Comparison of ENCODE assay signal across 1 cellular context in the genomic region with DNA sequence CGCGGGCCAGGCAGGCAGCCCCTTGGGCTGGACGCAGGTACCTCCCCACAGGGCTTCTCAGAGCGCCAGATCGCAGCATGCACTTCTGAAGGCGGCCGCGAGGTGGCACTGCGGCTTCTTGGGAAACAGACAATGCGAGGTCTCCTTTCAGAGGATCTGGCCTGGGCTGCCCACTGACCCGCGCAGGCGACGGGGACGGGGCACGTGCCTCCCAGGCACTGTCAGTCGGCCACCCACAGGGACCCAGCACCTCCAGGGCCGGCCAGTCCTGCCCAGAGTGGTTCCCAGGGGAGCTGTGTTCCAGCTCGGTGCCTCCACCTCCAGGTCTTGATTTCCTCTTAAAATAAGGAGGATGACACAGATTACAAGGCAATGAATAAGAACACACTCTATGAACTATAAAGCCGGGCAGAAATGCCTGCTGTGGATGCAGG.
TF ChIP-seq lines count a peak whose summit lies in the region.

No MANE protein-coding gene starts in this region.

TF ChIP-seq in GM12878, 131 proteins besides CTCF, POLR2A, EP300 and RAD21 (continued from another document):
- TF ChIP-seq, protein P1, sequence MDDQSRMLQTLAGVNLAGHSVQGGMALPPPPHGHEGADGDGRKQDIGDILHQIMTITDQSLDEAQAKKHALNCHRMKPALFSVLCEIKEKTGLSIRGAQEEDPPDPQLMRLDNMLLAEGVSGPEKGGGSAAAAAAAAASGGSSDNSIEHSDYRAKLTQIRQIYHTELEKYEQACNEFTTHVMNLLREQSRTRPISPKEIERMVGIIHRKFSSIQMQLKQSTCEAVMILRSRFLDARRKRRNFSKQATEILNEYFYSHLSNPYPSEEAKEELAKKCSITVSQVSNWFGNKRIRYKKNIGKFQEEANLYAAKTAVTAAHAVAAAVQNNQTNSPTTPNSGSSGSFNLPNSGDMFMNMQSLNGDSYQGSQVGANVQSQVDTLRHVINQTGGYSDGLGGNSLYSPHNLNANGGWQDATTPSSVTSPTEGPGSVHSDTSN (IDR thresholded peaks at IDR 0.05; ENCODE audit: insufficient replicate concordance, low read depth, low read length) = no peak
- TF ChIP-seq MTA2 (IDR thresholded peaks at IDR 0.05; ENCODE audit: low read depth) (no peak), RFX5 (IDR thresholded peaks at IDR 0.05; ENCODE audit: low read depth, low read length) (no peak), SREBF2 (IDR thresholded peaks at IDR 0.05; ENCODE audit: low read length) (no peak), GABPA (IDR thresholded peaks at IDR 0.05; ENCODE audit: low read depth) (no peak), JUNB (IDR thresholded peaks at IDR 0.05) (no peak), ZBED1 (IDR thresholded peaks at IDR 0.05; ENCODE audit: borderline replicate concordance) (no peak), MYC (IDR thresholded peaks at IDR 0.05; ENCODE audit: insufficient read depth, insufficient read length, insufficient replicate concordance, low read length, severe bottlenecking) (no peak), MYB (IDR thresholded peaks at IDR 0.05; ENCODE audit: borderline replicate concordance, low read depth, low read length) (0 out of 2 replicates have a peak, but pooled peaks have one; percentile 17), BHLHE40 (IDR thresholded peaks at IDR 0.05; ENCODE audit: borderline replicate concordance in 1 of 2, low read depth in 2 of 2, low read length in 1 of 2) (peak; percentile 56 to 89), SPI1 (IDR thresholded peaks at IDR 0.05; ENCODE audit: borderline replicate concordance, insufficient read depth, low read depth, low read length) (no peak), PAX5 (IDR thresholded peaks at IDR 0.05; ENCODE audit: borderline replicate concordance, low read depth, low read length) (no peak), LARP7 (IDR thresholded peaks at IDR 0.05) (0 out of 2 replicates have a peak, but pooled peaks have one; percentile 52), SMC3 (IDR thresholded peaks at IDR 0.05; ENCODE audit: borderline replicate concordance, low read length) (peak; percentile 73), STAT1 (conservative IDR thresholded peaks at IDR 0.05) (no peak), BACH1 (IDR thresholded peaks at IDR 0.05; ENCODE audit: borderline replicate concordance) (0 out of 2 replicates have a peak, but pooled peaks have one; percentile 31), YY1 (IDR thresholded peaks at IDR 0.05; ENCODE audit: low read depth, low read length) (peak; percentile 59; the same call in 1 of the 2 replicates), MXI1 (IDR thresholded peaks at IDR 0.05; ENCODE audit: low read depth, low read length) (no peak), RELA (IDR thresholded peaks at IDR 0.05; ENCODE audit: borderline replicate concordance, partially characterized antibody) (peak; percentile 42), IRF4 (IDR thresholded peaks at IDR 0.05; ENCODE audit: low read depth, low read length) (no peak), IKZF1 (conservative IDR thresholded peaks at IDR 0.05) (peak; percentile 41; the same call in 1 of the 2 replicates), RAD51 (IDR thresholded peaks at IDR 0.05) (no peak), SRF (IDR thresholded peaks at IDR 0.05; ENCODE audit: low read depth in 2 of 2, low read length in 2 of 2) (no peak), NBN (IDR thresholded peaks at IDR 0.05) (no peak), CBFB (IDR thresholded peaks at IDR 0.05; ENCODE audit: low read depth) (no peak), NFYA (IDR thresholded peaks at IDR 0.05; ENCODE audit: borderline replicate concordance, low read depth, low read length) (no peak), MEF2B (IDR thresholded peaks at IDR 0.05; ENCODE audit: partially characterized antibody, poor library complexity, severe bottlenecking) (peak; percentile 34), MTA3 (IDR thresholded peaks at IDR 0.05; ENCODE audit: borderline replicate concordance, low read length) (no peak), FOS (IDR thresholded peaks at IDR 0.05; ENCODE audit: borderline replicate concordance, extremely low read depth, insufficient read length) (no peak), ZZZ3 (IDR thresholded peaks at IDR 0.05; ENCODE audit: control insufficient read depth, insufficient read length, low read depth) (no peak), KLF5 (IDR thresholded peaks at IDR 0.05; ENCODE audit: partially characterized antibody) (no peak), RBBP5 (conservative IDR thresholded peaks at IDR 0.05) (no peak), MEF2A (IDR thresholded peaks at IDR 0.05; ENCODE audit: insufficient read depth, low read depth, low read length) (no peak), IKZF2 (IDR thresholded peaks at IDR 0.05) (no peak), ZNF207 (IDR thresholded peaks at IDR 0.05; ENCODE audit: borderline replicate concordance) (0 out of 2 replicates have a peak, but pooled peaks have one; percentile 1), TCF7 (IDR thresholded peaks at IDR 0.05; ENCODE audit: borderline replicate concordance) (no peak), PAX8 (IDR thresholded peaks at IDR 0.05) (no peak)
- TF ChIP-seq, protein P2, sequence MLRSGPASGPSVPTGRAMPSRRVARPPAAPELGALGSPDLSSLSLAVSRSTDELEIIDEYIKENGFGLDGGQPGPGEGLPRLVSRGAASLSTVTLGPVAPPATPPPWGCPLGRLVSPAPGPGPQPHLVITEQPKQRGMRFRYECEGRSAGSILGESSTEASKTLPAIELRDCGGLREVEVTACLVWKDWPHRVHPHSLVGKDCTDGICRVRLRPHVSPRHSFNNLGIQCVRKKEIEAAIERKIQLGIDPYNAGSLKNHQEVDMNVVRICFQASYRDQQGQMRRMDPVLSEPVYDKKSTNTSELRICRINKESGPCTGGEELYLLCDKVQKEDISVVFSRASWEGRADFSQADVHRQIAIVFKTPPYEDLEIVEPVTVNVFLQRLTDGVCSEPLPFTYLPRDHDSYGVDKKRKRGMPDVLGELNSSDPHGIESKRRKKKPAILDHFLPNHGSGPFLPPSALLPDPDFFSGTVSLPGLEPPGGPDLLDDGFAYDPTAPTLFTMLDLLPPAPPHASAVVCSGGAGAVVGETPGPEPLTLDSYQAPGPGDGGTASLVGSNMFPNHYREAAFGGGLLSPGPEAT (IDR thresholded peaks at IDR 0.05; ENCODE audit: low read depth) = no peak
- TF ChIP-seq, protein P3, sequence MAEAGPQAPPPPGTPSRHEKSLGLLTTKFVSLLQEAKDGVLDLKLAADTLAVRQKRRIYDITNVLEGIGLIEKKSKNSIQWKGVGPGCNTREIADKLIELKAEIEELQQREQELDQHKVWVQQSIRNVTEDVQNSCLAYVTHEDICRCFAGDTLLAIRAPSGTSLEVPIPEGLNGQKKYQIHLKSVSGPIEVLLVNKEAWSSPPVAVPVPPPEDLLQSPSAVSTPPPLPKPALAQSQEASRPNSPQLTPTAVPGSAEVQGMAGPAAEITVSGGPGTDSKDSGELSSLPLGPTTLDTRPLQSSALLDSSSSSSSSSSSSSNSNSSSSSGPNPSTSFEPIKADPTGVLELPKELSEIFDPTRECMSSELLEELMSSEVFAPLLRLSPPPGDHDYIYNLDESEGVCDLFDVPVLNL (IDR thresholded peaks at IDR 0.05; ENCODE audit: low read depth, low read length) = no peak
- TF ChIP-seq, protein P4, sequence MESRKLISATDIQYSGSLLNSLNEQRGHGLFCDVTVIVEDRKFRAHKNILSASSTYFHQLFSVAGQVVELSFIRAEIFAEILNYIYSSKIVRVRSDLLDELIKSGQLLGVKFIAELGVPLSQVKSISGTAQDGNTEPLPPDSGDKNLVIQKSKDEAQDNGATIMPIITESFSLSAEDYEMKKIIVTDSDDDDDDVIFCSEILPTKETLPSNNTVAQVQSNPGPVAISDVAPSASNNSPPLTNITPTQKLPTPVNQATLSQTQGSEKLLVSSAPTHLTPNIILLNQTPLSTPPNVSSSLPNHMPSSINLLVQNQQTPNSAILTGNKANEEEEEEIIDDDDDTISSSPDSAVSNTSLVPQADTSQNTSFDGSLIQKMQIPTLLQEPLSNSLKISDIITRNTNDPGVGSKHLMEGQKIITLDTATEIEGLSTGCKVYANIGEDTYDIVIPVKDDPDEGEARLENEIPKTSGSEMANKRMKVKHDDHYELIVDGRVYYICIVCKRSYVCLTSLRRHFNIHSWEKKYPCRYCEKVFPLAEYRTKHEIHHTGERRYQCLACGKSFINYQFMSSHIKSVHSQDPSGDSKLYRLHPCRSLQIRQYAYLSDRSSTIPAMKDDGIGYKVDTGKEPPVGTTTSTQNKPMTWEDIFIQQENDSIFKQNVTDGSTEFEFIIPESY (IDR thresholded peaks at IDR 0.05) = no peak
- TF ChIP-seq, protein P5, sequence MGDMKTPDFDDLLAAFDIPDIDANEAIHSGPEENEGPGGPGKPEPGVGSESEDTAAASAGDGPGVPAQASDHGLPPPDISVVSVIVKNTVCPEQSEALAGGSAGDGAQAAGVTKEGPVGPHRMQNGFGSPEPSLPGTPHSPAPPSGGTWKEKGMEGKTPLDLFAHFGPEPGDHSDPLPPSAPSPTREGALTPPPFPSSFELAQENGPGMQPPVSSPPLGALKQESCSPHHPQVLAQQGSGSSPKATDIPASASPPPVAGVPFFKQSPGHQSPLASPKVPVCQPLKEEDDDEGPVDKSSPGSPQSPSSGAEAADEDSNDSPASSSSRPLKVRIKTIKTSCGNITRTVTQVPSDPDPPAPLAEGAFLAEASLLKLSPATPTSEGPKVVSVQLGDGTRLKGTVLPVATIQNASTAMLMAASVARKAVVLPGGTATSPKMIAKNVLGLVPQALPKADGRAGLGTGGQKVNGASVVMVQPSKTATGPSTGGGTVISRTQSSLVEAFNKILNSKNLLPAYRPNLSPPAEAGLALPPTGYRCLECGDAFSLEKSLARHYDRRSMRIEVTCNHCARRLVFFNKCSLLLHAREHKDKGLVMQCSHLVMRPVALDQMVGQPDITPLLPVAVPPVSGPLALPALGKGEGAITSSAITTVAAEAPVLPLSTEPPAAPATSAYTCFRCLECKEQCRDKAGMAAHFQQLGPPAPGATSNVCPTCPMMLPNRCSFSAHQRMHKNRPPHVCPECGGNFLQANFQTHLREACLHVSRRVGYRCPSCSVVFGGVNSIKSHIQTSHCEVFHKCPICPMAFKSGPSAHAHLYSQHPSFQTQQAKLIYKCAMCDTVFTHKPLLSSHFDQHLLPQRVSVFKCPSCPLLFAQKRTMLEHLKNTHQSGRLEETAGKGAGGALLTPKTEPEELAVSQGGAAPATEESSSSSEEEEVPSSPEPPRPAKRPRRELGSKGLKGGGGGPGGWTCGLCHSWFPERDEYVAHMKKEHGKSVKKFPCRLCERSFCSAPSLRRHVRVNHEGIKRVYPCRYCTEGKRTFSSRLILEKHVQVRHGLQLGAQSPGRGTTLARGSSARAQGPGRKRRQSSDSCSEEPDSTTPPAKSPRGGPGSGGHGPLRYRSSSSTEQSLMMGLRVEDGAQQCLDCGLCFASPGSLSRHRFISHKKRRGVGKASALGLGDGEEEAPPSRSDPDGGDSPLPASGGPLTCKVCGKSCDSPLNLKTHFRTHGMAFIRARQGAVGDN (IDR thresholded peaks at IDR 0.05) = no peak
- TF ChIP-seq, protein P6, sequence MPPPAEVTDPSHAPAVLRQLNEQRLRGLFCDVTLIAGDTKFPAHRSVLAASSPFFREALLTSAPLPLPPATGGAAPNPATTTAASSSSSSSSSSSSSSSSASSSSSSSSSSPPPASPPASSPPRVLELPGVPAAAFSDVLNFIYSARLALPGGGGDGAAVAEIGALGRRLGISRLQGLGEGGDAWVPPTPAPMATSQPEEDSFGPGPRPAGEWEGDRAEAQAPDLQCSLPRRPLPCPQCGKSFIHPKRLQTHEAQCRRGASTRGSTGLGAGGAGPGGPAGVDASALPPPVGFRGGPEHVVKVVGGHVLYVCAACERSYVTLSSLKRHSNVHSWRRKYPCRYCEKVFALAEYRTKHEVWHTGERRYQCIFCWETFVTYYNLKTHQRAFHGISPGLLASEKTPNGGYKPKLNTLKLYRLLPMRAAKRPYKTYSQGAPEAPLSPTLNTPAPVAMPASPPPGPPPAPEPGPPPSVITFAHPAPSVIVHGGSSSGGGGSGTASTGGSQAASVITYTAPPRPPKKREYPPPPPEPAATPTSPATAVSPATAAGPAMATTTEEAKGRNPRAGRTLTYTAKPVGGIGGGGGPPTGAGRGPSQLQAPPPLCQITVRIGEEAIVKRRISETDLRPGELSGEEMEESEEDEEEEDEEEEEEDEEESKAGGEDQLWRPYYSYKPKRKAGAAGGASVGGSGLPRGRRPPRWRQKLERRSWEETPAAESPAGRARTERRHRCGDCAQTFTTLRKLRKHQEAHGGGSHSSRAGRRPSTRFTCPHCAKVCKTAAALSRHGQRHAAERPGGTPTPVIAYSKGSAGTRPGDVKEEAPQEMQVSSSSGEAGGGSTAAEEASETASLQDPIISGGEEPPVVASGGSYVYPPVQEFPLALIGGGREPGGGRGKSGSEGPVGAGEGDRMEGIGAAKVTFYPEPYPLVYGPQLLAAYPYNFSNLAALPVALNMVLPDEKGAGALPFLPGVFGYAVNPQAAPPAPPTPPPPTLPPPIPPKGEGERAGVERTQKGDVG (CRISPR knock-in tag; IDR thresholded peaks at IDR 0.05) = no peak
- TF ChIP-seq, protein P7, sequence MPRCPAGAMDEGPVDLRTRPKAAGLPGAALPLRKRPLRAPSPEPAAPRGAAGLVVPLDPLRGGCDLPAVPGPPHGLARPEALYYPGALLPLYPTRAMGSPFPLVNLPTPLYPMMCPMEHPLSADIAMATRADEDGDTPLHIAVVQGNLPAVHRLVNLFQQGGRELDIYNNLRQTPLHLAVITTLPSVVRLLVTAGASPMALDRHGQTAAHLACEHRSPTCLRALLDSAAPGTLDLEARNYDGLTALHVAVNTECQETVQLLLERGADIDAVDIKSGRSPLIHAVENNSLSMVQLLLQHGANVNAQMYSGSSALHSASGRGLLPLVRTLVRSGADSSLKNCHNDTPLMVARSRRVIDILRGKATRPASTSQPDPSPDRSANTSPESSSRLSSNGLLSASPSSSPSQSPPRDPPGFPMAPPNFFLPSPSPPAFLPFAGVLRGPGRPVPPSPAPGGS (IDR thresholded peaks at IDR 0.05; ENCODE audit: borderline replicate concordance, insufficient read depth, low read depth, low read length, poor library complexity, severe bottlenecking) = no peak
- TF ChIP-seq, protein P8, sequence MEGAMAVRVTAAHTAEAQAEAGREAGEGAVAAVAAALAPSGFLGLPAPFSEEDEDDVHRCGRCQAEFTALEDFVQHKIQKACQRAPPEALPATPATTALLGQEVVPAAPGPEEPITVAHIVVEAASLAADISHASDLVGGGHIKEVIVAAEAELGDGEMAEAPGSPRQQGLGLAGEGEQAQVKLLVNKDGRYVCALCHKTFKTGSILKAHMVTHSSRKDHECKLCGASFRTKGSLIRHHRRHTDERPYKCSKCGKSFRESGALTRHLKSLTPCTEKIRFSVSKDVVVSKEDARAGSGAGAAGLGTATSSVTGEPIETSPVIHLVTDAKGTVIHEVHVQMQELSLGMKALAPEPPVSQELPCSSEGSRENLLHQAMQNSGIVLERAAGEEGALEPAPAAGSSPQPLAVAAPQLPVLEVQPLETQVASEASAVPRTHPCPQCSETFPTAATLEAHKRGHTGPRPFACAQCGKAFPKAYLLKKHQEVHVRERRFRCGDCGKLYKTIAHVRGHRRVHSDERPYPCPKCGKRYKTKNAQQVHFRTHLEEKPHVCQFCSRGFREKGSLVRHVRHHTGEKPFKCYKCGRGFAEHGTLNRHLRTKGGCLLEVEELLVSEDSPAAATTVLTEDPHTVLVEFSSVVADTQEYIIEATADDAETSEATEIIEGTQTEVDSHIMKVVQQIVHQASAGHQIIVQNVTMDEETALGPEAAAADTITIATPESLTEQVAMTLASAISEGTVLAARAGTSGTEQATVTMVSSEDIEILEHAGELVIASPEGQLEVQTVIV (IDR thresholded peaks at IDR 0.05; ENCODE audit: borderline replicate concordance, partially characterized antibody) = no peak
